11 cellular contexts compared by ENCODE assay signal in genomic region chr1:245822997-245823396, GRCh38.
A peak's percentile ranks its signal among the peaks of the same experiment; 100 is the strongest.
DNase-seq lines count a peak whose midpoint lies in the region; ATAC-seq and TF ChIP-seq lines count a peak whose summit lies in the region.
"Had no signal": no experiment of that assay in that cellular context is flagged by ENCODE, and none has a peak within 500 bp of the region (broad histone marks: within the 10 kb centered on the region; RNA-seq: fewer than 3 reads in every experiment).

No MANE protein-coding gene starts in this region.

- peak overlapping the region in 1 of 5 donors; percentile 76 for H3K27ac ChIP-seq in adrenal gland
- H3K27ac ChIP-seq: 22Rv1 had no signal

- DNase-seq in DMS53 (lab: John Stamatoyannopoulos, UW) (peak; percentile 9), DMS53 treated with DMSO at 0.1 percent for 48 hours (lab: John Stamatoyannopoulos, UW; ENCODE audit: unreplicated experiment) (no peak), adrenal gland (peak in 4 of 7 donors; percentile 9 to 41 (median 16)), hepatic stellate cell (ENCODE audit: low spot score) (peak; percentile 87)
- DNase-seq in effector CD4-positive, alpha-beta T cell = no peak
- DNase-seq: activated B cell treated with CpG ODN at 0.5 μM for 24 hours; effector memory CD8-positive, alpha-beta T cell had no signal

- no peaks in the 10 kb centered on the region for H3K9me3 ChIP-seq in adrenal gland (replicated peaks in 1 of 3)

- WGBS in adrenal gland, 4 donors = 79 to 86% (median 85%) methylated on average over 11 of the region's 11 CpGs

- H3K36me3 ChIP-seq in adrenal gland (replicated peaks in 1 of 2) = no peaks in the 10 kb centered on the region

- no peak for TF ChIP-seq CTCF in adrenal gland (IDR thresholded peaks at IDR 0.05)

- ATAC-seq in GM19035 (IDR thresholded peaks at IDR 0.05; ENCODE audit: unreplicated experiment) (no peak), HG02571 (IDR thresholded peaks at IDR 0.05; ENCODE audit: unreplicated experiment) (no peak), HG03439 (IDR thresholded peaks at IDR 0.05; ENCODE audit: unreplicated experiment) (no peak)
- ATAC-seq: effector memory CD8-positive, alpha-beta T cell had no signal

- TF ChIP-seq POLR2A in adrenal gland (IDR thresholded peaks at IDR 0.05) = no peak

- H3K4me1 ChIP-seq in adrenal gland (replicated peaks in 1 of 2) = no peaks in the 10 kb centered on the region

- intact Hi-C loops in adrenal gland (cut with DNase I) = no loop called here

- no peaks in the 10 kb centered on the region for H3K27me3 ChIP-seq in adrenal gland

- H3K4me3 ChIP-seq in adrenal gland = no peak overlapping the region

Comparison
In these comparisons a context has a peak if more than half of its experiments do, and no peak if none do; other contexts are left out.
1. DNase-seq: peak in DMS53 (single experiment), adrenal gland (4 of 7) and hepatic stellate cell (single experiment); none in DMS53 treated with DMSO at 0.1 percent for 48 hours (single experiment) and effector CD4-positive, alpha-beta T cell (single experiment).